Comparison of ENCODE assay signal across 8 cellular contexts in genomic region chr3:45915518-45916231, GRCh38. TPM values are rescaled to one million over a fixed set of nuclear protein-coding genes. Genes with fewer than 3 reads are reported as not detected.
A peak's percentile ranks its signal among the peaks of the same experiment; 100 is the strongest.
DNase-seq lines count a peak whose midpoint lies in the region; ATAC-seq lines count a peak whose summit lies in the region.

No MANE protein-coding gene starts in this region.

- peak; percentile 83 for ATAC-seq in GM19467 (IDR thresholded peaks at IDR 0.05; ENCODE audit: unreplicated experiment)
- peak; percentile 74 for ATAC-seq in HG03469 (IDR thresholded peaks at IDR 0.05; ENCODE audit: unreplicated experiment)

- no peaks in the 10 kb centered on the region for H3K27me3 ChIP-seq in BLaER1 treated with 17β-estradiol and CSF1 and Interleukin-3, amounts not matched to agents 10 nM and 100 nM
- H3K27me3 ChIP-seq in skeletal muscle satellite cell (ENCODE audit: control insufficient read depth, insufficient read depth, low read length) (no peaks in the 10 kb centered on the region), Karpas-422 (ENCODE audit: low read length) (no peaks in the 10 kb centered on the region)

- peaks cover 7 to 31% (median 23%) of the 10 kb centered on the region in 11 experiments; a peak in 20 of 22 replicates for H3K36me3 ChIP-seq in BLaER1 treated with 17β-estradiol and CSF1 and Interleukin-3, amounts not matched to agents 10 nM and 100 nM
- H3K36me3 ChIP-seq in skeletal muscle satellite cell (ENCODE audit: insufficient read depth, low read length), result no peaks in the 10 kb centered on the region
- H3K36me3 ChIP-seq in Karpas-422 (ENCODE audit: insufficient read depth, low read length), result no peaks in the 10 kb centered on the region; the same call in 1 of the 2 replicates

- peak overlapping the region in 10 of 11 experiments; percentile 6 to 74 (median 33); a peak in 13 of 22 replicates for H3K9ac ChIP-seq in BLaER1 treated with 17β-estradiol and CSF1 and Interleukin-3, amounts not matched to agents 10 nM and 100 nM
- H3K9ac ChIP-seq in skeletal muscle satellite cell (ENCODE audit: low read depth, low read length) (no peak overlapping the region), Karpas-422 (ENCODE audit: low read length) (no peak overlapping the region)

- H3K79me2 ChIP-seq in Karpas-422 (ENCODE audit: low read length), result no peaks in the 10 kb centered on the region

- H3K4me2 ChIP-seq in BLaER1 treated with 17β-estradiol and CSF1 and Interleukin-3, amounts not matched to agents 10 nM and 100 nM, result peak overlapping the region; percentile 68 to 88 (median 79)
- H3K4me2 ChIP-seq in skeletal muscle satellite cell (ENCODE audit: low read length) (peak overlapping the region; percentile 58), Karpas-422 (ENCODE audit: low read depth, low read length, poor library complexity, severe bottlenecking) (no peak overlapping the region)

- H3K27ac ChIP-seq in BLaER1 treated with 17β-estradiol and CSF1 and Interleukin-3, amounts not matched to agents 10 nM and 100 nM, result peak overlapping the region in 9 of 11 experiments; percentile 32 to 81 (median 60); a peak in 18 of 22 replicates
- H3K27ac ChIP-seq in Karpas-422 (ENCODE audit: low read length), result no peak overlapping the region

- peak; percentile 82 to 83 for DNase-seq in activated CD4-positive, alpha-beta T cell treated with anti-CD3 and anti-CD28 coated beads for 4 hours
- DNase-seq in dedifferentiated amniotic fluid mesenchymal stem cell (ENCODE audit: extremely low spot score) (peak; percentile 46), ecto neural progenitor cell (ENCODE audit: low spot score) (no peak), Karpas-422 (no peak)

- H3K9me2 ChIP-seq in Karpas-422 (replicated peaks; ENCODE audit: insufficient read depth, low read length), result no peaks in the 10 kb centered on the region

- H4K20me1 ChIP-seq in BLaER1 treated with 17β-estradiol and CSF1 and Interleukin-3, amounts not matched to agents 10 nM and 100 nM, result no peaks in the 10 kb centered on the region
- no peaks in the 10 kb centered on the region for H4K20me1 ChIP-seq in Karpas-422 (ENCODE audit: insufficient read depth, low read depth, low read length)

- H3K9me3 ChIP-seq in BLaER1 treated with 17β-estradiol and CSF1 and Interleukin-3, amounts not matched to agents 10 nM and 100 nM (replicated peaks in 1 of 11), result peaks cover 0 to 4% (median 0%) of the 10 kb centered on the region in 11 experiments; a peak in 1 of 22 replicates
- H3K9me3 ChIP-seq in skeletal muscle satellite cell (replicated peaks; ENCODE audit: low read length) (no peaks in the 10 kb centered on the region), Karpas-422 (ENCODE audit: low read length) (no peaks in the 10 kb centered on the region)

- H3K4me3 ChIP-seq in BLaER1 treated with 17β-estradiol and CSF1 and Interleukin-3, amounts not matched to agents 10 nM and 100 nM, result peak overlapping the region in 3 of 10 experiments; percentile 2 to 26 (median 5); a peak in 4 of 20 replicates
- H3K4me3 ChIP-seq in skeletal muscle satellite cell (ENCODE audit: low read length) (peak overlapping the region; percentile 19), Karpas-422 (ENCODE audit: low read length) (no peak overlapping the region)

- H3K4me1 ChIP-seq in BLaER1 treated with 17β-estradiol and CSF1 and Interleukin-3, amounts not matched to agents 10 nM and 100 nM, result peaks cover 33 to 50% (median 40%) of the 10 kb centered on the region in 10 experiments
- H3K4me1 ChIP-seq in skeletal muscle satellite cell (ENCODE audit: control insufficient read depth, insufficient read depth, low read length) (peaks cover 11% of the 10 kb centered on the region), Karpas-422 (ENCODE audit: low read length) (no peaks in the 10 kb centered on the region)

- H2AFZ ChIP-seq in Karpas-422 (ENCODE audit: low read length), result no peak overlapping the region

RNA-seq across cellular contexts. Expression of gene CXCR6, which starts 27.6 kb away (rescaled TPM):
- not detected in 2 replicates for total RNA-seq in skeletal muscle satellite cell (2012; rRNA removed)
- total RNA-seq in Karpas-422 (2014; rRNA removed; shearing (Covaris generic); ENCODE audit: low replicate concordance), result not detected in 2 replicates

RNA-seq across cellular contexts. Expression of gene CCR9, which starts 29.3 kb away (rescaled TPM):
- not detected in 2 replicates for total RNA-seq in skeletal muscle satellite cell (2012; rRNA removed)
- not detected in 2 replicates for total RNA-seq in Karpas-422 (2014; rRNA removed; shearing (Covaris generic); ENCODE audit: low replicate concordance)

Comparison
In these comparisons a context has a peak if more than half of its experiments do, and no peak if none do; other contexts are left out.
1. H3K9ac ChIP-seq: peak in BLaER1 treated with 17β-estradiol and CSF1 and Interleukin-3, amounts not matched to agents 10 nM and 100 nM (10 of 11); none in skeletal muscle satellite cell (single experiment) and Karpas-422 (single experiment).
2. DNase-seq: peak in activated CD4-positive, alpha-beta T cell treated with anti-CD3 and anti-CD28 coated beads for 4 hours (2 of 2) and dedifferentiated amniotic fluid mesenchymal stem cell (single experiment); none in ecto neural progenitor cell (single experiment) and Karpas-422 (single experiment).